ENCODE assay signal across 25 cellular contexts in genomic region chr11:104523611-104524010, GRCh38.
"Had no signal": no experiment of that assay in that cellular context is flagged by ENCODE, and none has a peak within 500 bp of the region (broad histone marks: within the 10 kb centered on the region; RNA-seq: fewer than 3 reads in every experiment).

No MANE protein-coding gene starts in this region.

- H3K27me3 ChIP-seq: colonic mucosa, dorsolateral prefrontal cortex, esophagus muscularis mucosa, esophagus squamous epithelium, foreskin keratinocyte, gastrocnemius medialis, gastroesophageal sphincter, heart left ventricle, heart right ventricle, hepatocyte had no signal

- H3K9me3 Mint-ChIP-seq: dendritic cell treated with granulocyte-macrophage colony-stimulating factor and Interleukin-4, amounts not matched to agents 40 ng/mL and 50 ng/mL, for 4 days; effector memory CD8-positive, alpha-beta T cell; endodermal cell had no signal

- H3K9me3 ChIP-seq: colonic mucosa, esophagus muscularis mucosa, esophagus squamous epithelium, gastrocnemius medialis, gastroesophageal sphincter, heart left ventricle had no signal

- DNase-seq: colonic mucosa; cortex of kidney; dermis blood vessel endothelial cell; dorsolateral prefrontal cortex; effector CD4-positive, alpha-beta T cell; effector CD8-positive, alpha-beta T cell; effector memory CD4-positive, alpha-beta T cell; effector memory CD8-positive, alpha-beta T cell; endodermal cell; erythroblast; esophagus squamous epithelium; foreskin keratinocyte; foreskin melanocyte; gastrocnemius medialis; glutamatergic neuron; head of caudate nucleus; heart left ventricle; heart right ventricle had no signal

- H3K4me3 ChIP-seq: colonic mucosa, coronary artery, dorsolateral prefrontal cortex, esophagus muscularis mucosa, esophagus squamous epithelium, gastrocnemius medialis, gastroesophageal sphincter, heart left ventricle, heart right ventricle, hepatocyte had no signal

- H3K4me3 Mint-ChIP-seq: dendritic cell treated with granulocyte-macrophage colony-stimulating factor and Interleukin-4, amounts not matched to agents 40 ng/mL and 50 ng/mL, for 4 days; effector memory CD8-positive, alpha-beta T cell; endodermal cell had no signal

- H3K27ac Mint-ChIP-seq: dendritic cell treated with granulocyte-macrophage colony-stimulating factor and Interleukin-4, amounts not matched to agents 40 ng/mL and 50 ng/mL, for 4 days; effector memory CD8-positive, alpha-beta T cell; endodermal cell had no signal

- ATAC-seq: effector memory CD8-positive, alpha-beta T cell; esophagus mucosa; foreskin keratinocyte; gastrocnemius medialis; gastroesophageal sphincter; heart left ventricle had no signal

- H3K36me3 ChIP-seq: colonic mucosa, esophagus muscularis mucosa, esophagus squamous epithelium, gastrocnemius medialis, gastroesophageal sphincter, heart left ventricle, heart right ventricle had no signal

- H3K27ac ChIP-seq: colonic mucosa, coronary artery, epithelial cell of prostate, esophagus muscularis mucosa, esophagus squamous epithelium, foreskin keratinocyte, gastrocnemius medialis, gastroesophageal sphincter, heart left ventricle, heart right ventricle, hepatocyte had no signal

- H3K4me1 Mint-ChIP-seq: endodermal cell had no signal

- H3K27me3 Mint-ChIP-seq: dendritic cell treated with granulocyte-macrophage colony-stimulating factor and Interleukin-4, amounts not matched to agents 40 ng/mL and 50 ng/mL, for 4 days had no signal

- H3K4me1 ChIP-seq: colonic mucosa, foreskin keratinocyte, gastrocnemius medialis had no signal
